Comparison of ENCODE assay signal across 29 cellular contexts in genomic region chrX:128438082-128438481, GRCh38.
"Had no signal": no experiment of that assay in that cellular context is flagged by ENCODE, and none has a peak within 500 bp of the region (broad histone marks: within the 10 kb centered on the region; RNA-seq: fewer than 3 reads in every experiment).

No MANE protein-coding gene starts in this region.

- H3K4me2 ChIP-seq: smooth muscle cell had no signal

- H3K4me3 ChIP-seq: psoas muscle, skin epidermis, smooth muscle cell, spleen, suprapubic skin, testis, tibial artery, transverse colon, upper lobe of right lung, uterus had no signal

- DNase-seq: naive thymus-derived CD8-positive, alpha-beta T cell; nephron progenitor cell; nucleus accumbens; posterior cingulate gyrus; psoas muscle; right cardiac atrium; spleen; stimulated activated CD4-positive, alpha-beta T cell treated with anti-CD3 and anti-CD28 coated beads, Interleukin-12 subunit alpha, Interleukin-12 subunit beta, amount 100 ng/mL, for 4 hours; stimulated activated CD4-positive, alpha-beta T cell treated with anti-CD3 and anti-CD28 coated beads, Interleukin-1b, Interleukin-23, amount 100 ng/mL, for 48 hours; stimulated activated CD4-positive, alpha-beta T cell treated with anti-CD3 and anti-CD28 coated beads, Interleukin-4, amount 100 ng/mL, for 1 hour; stimulated activated CD4-positive, alpha-beta T cell treated with anti-CD3 and anti-CD28 coated beads, Interleukin-4, amount 100 ng/mL, for 4 hours; stimulated activated CD8-positive, alpha-beta memory T cell treated with anti-CD3 and anti-CD28 coated beads, Interleukin-4, amount 100 ng/mL, for 48 hours; stimulated activated naive CD4-positive, alpha-beta T cell; stimulated activated naive CD8-positive, alpha-beta T cell treated with anti-CD3 and anti-CD28 coated beads, Interleukin-15, amount 100 ng/mL, for 72 hours; stimulated activated naive CD8-positive, alpha-beta T cell treated with anti-CD3 and anti-CD28 coated beads, Interleukin-15, Interleukin-2, amounts not matched to agents 100 U/mL and 50 U/mL, for 24 hours; substantia nigra; testis; tibial artery; transverse colon; upper lobe of right lung; uterus had no signal

- H2AFZ ChIP-seq: parathyroid adenoma had no signal

- H3K9me3 ChIP-seq: neutrophil, psoas muscle, spleen, suprapubic skin, testis, tibial artery, transverse colon, upper lobe of right lung, uterus had no signal

- H3K4me1 ChIP-seq: parathyroid adenoma, psoas muscle, spleen, suprapubic skin, testis, tibial artery, transverse colon, upper lobe of right lung, uterus had no signal

- H3K36me3 ChIP-seq: neutrophil, spleen, suprapubic skin, tibial artery, transverse colon, upper lobe of right lung, uterus had no signal

- H3K9ac ChIP-seq: parathyroid adenoma had no signal

- H3K27ac ChIP-seq: neutrophil, parathyroid adenoma, psoas muscle, skin epidermis, spleen, suprapubic skin, testis, tibial artery, transverse colon, upper lobe of right lung, uterus had no signal

- ATAC-seq: naive thymus-derived CD8-positive, alpha-beta T cell; natural killer cell treated with Interleukin-12 subunit alpha and Interleukin-12 subunit beta and Interleukin-15 and Interleukin-18, amount 100 ng/mL, for 72 hours; psoas muscle; right cardiac atrium; sciatic nerve; stimulated activated memory B cell treated with anti-CD40 and anti-IgM and Interleukin-4, amounts not matched to agents 10 μg/mL and 1 μg/mL and 100 μg/mL, for 72 hours; stimulated activated naive CD8-positive, alpha-beta T cell treated with anti-CD3 and anti-CD28 coated beads, Interleukin-15, amount 100 ng/mL, for 72 hours; stimulated activated naive CD8-positive, alpha-beta T cell treated with anti-CD3 and anti-CD28 coated beads, Interleukin-15, Interleukin-2, amounts not matched to agents 100 U/mL and 50 U/mL, for 24 hours; upper lobe of right lung had no signal

- H3K79me2 ChIP-seq: parathyroid adenoma had no signal

- H3K27me3 ChIP-seq: neutrophil, spleen, suprapubic skin, testis, tibial artery, transverse colon, upper lobe of right lung, uterus had no signal
